16 cellular contexts compared by ENCODE assay signal in the genomic region with DNA sequence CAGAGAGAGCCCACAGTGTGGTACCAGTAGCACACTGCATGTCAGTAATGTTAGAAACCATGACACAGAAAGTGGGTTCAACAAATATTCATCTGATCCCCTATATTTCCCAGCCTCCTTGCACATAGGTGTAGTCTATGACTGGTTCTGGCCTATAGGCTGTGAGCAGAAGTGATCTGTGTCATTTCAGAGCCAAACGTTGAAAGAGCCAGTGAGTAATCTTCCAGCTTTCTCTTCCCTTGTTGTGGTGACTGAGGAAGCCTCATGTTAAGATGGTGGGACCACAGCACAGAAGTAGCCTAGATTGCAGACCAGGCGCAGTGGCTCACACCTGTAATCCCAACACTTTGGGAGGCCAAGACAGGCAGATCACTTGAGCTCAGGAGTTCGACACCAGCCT. TPM values are rescaled to one million over a fixed set of nuclear protein-coding genes. Genes with fewer than 3 reads are reported as not detected.
"Had no signal": no experiment of that assay in that cellular context is flagged by ENCODE, and none has a peak within 500 bp of the region (broad histone marks: within the 10 kb centered on the region; RNA-seq: fewer than 3 reads in every experiment).

No MANE protein-coding gene starts in this region.

- H3K36me3 Mint-ChIP-seq: natural killer cell had no signal

- DNase-seq: activated CD4-positive, alpha-beta T cell treated with anti-CD3 and anti-CD28 coated beads, Interleukin-2, amount 10 ng/mL, durations not matched to agents 24 days and 14 days; activated naive CD4-positive, alpha-beta T cell treated with anti-CD3 and anti-CD28 coated beads, Interleukin-2, amount 50 U/mL, for 16 hours; cerebellar nuclear complex; cortex of kidney; hypothalamus; islet precursor cell; lower lobe of right lung; natural killer cell; right lobe of liver; small intestine; stimulated activated CD4-positive, alpha-beta T cell treated with anti-CD3 and anti-CD28 coated beads, Interleukin-4, amount 100 ng/mL, for 24 hours had no signal

- H3K9me3 Mint-ChIP-seq: activated CD4-positive, alpha-beta T cell treated with anti-CD3 and anti-CD28 coated beads, Interleukin-2, amount 10 ng/mL, durations not matched to agents 24 days and 14 days; activated T-helper 2 cell treated with anti-CD3 and anti-CD28 coated beads, Interferon-gamma antibody, Interleukin-2, Interleukin-4, amounts not matched to agents 10 μg/mL and 5 μg/mL and 100 μg/mL, durations not matched to agents 14 hours and 24 hours and 36 hours; natural killer cell; stimulated activated effector memory CD8-positive, alpha-beta T cell treated with anti-CD3 and anti-CD28 coated beads, Interleukin-12 subunit alpha, Interleukin-12 subunit beta, amount 100 ng/mL, for 72 hours; WTC11 had no signal

- ATAC-seq: lower lobe of right lung; natural killer cell; right lobe of liver; stimulated activated effector memory CD8-positive, alpha-beta T cell treated with anti-CD3 and anti-CD28 coated beads, Interleukin-12 subunit alpha, Interleukin-12 subunit beta, amount 100 ng/mL, for 72 hours; WTC11 had no signal

- H3K27ac Mint-ChIP-seq: activated CD4-positive, alpha-beta T cell treated with anti-CD3 and anti-CD28 coated beads, Interleukin-2, amount 10 ng/mL, durations not matched to agents 24 days and 14 days; activated T-helper 2 cell treated with anti-CD3 and anti-CD28 coated beads, Interferon-gamma antibody, Interleukin-2, Interleukin-4, amounts not matched to agents 10 μg/mL and 5 μg/mL and 100 μg/mL, durations not matched to agents 14 hours and 24 hours and 36 hours; natural killer cell; stimulated activated effector memory CD8-positive, alpha-beta T cell treated with anti-CD3 and anti-CD28 coated beads, Interleukin-12 subunit alpha, Interleukin-12 subunit beta, amount 100 ng/mL, for 72 hours; WTC11 had no signal

- H3K4me3 Mint-ChIP-seq: activated CD4-positive, alpha-beta T cell treated with anti-CD3 and anti-CD28 coated beads, Interleukin-2, amount 10 ng/mL, durations not matched to agents 24 days and 14 days; natural killer cell; stimulated activated effector memory CD8-positive, alpha-beta T cell treated with anti-CD3 and anti-CD28 coated beads, Interleukin-12 subunit alpha, Interleukin-12 subunit beta, amount 100 ng/mL, for 72 hours; WTC11 had no signal

RNA-seq across cellular contexts. Expression of a gene that starts 59.2 kb away (rescaled TPM):
- total RNA-seq: activated CD4-positive, alpha-beta T cell treated with anti-CD3 and anti-CD28 coated beads, Interleukin-2, amount 10 ng/mL, durations not matched to agents 24 days and 14 days; activated T-helper 2 cell treated with anti-CD3 and anti-CD28 coated beads, Interferon-gamma antibody, Interleukin-2, Interleukin-4, amounts not matched to agents 10 μg/mL and 5 μg/mL and 100 μg/mL, durations not matched to agents 14 hours and 24 hours and 36 hours; bronchial epithelial cell; T-helper 2 cell treated with Interferon-gamma antibody and Interleukin-4, amounts not matched to agents 100 ng/mL and 5 ng/mL, for 36 hours; WTC11 had no signal
